In genomic region chr2:30706534-30707303, GRCh38 we compare ENCODE assay signal across 8 cellular contexts.
DNase-seq lines count a peak whose midpoint lies in the region; ATAC-seq and TF ChIP-seq lines count a peak whose summit lies in the region.

No MANE protein-coding gene starts in this region.

- peak; percentile 44 for ATAC-seq in foreskin keratinocyte
- ATAC-seq in HG03280 (IDR thresholded peaks at IDR 0.05; ENCODE audit: unreplicated experiment) = no peak

- H3K27ac ChIP-seq in foreskin keratinocyte = no peak overlapping the region
- no peak overlapping the region for H3K27ac ChIP-seq in ovary
- peak overlapping the region in 1 of 4 donors; percentile 1 for H3K27ac ChIP-seq in tibial nerve

- intact Hi-C loops in ovary (cut with DNase I) = loop anchor here (2.0 to 5.0 kb wide), 6 partner anchors 498 to 542 kb away; no protein-coding TSS in a partner anchor

- H3K4me3 ChIP-seq in GM06990 (replicated peaks; ENCODE audit: low read depth, low read length) (no peak overlapping the region), ovary (no peak overlapping the region), tibial nerve (no peak overlapping the region)

- peak; percentile 76 for TF ChIP-seq CTCF in GM06990 (IDR thresholded peaks at IDR 0.05; ENCODE audit: insufficient read depth, low read length, poor library complexity, severe bottlenecking)
- TF ChIP-seq CTCF in foreskin keratinocyte (conservative IDR thresholded peaks at IDR 0.05) = peak; percentile 88
- peak; percentile 61 to 79 (median 67) for TF ChIP-seq CTCF in ovary (IDR thresholded peaks at IDR 0.05)
- peak; percentile 61 to 79 (median 73) for TF ChIP-seq CTCF in tibial nerve (IDR thresholded peaks at IDR 0.05)

- TF ChIP-seq EP300 in ovary (IDR thresholded peaks at IDR 0.05) (no peak), tibial nerve (IDR thresholded peaks at IDR 0.05) (no peak)

- no peaks in the 10 kb centered on the region; the same call in 1 of the 2 replicates for H3K27me3 ChIP-seq in GM06990 (replicated peaks; ENCODE audit: control insufficient read depth, insufficient read depth, low read length)
- no peaks in the 10 kb centered on the region for H3K27me3 ChIP-seq in foreskin keratinocyte
- H3K27me3 ChIP-seq in ovary = no peaks in the 10 kb centered on the region
- H3K27me3 ChIP-seq in tibial nerve = no peaks in the 10 kb centered on the region

- WGBS in ovary, 3 donors = 49 to 63% (median 50%) methylated on average over 10 to 12 of the region's 12 CpGs
- WGBS in tibial nerve, 2 donors = 57 to 60% methylated on average over 10 to 11 of the region's 12 CpGs

- H3K9me3 ChIP-seq in ovary = no peaks in the 10 kb centered on the region
- peaks cover 0 to 19% (median 4%) of the 10 kb centered on the region in 4 donors for H3K9me3 ChIP-seq in tibial nerve

- DNase-seq in GM06990 (ENCODE audit: extremely low read depth, insufficient read length) (no peak), Kasumi-1 (lab: John Stamatoyannopoulos, UW) (peak; percentile 52 to 72), RPMI8226 (peak; percentile 81), foreskin keratinocyte (peak in 1 of 2 donors; percentile 28), ovary (peak; percentile 63 to 82 (median 80)), tibial nerve (ENCODE audit: low spot score in 2 of 2) (peak; percentile 40 to 69)
- DNase-seq in activated T-helper 1 cell treated with anti-CD3 and anti-CD28 coated beads, Interleukin-2, amount 50 U/mL, for 16 hours (ENCODE audit: low read depth in 1 of 2, low spot score in 1 of 2) = peak; percentile 34 to 59

- H3K4me1 ChIP-seq in foreskin keratinocyte = no peaks in the 10 kb centered on the region
- no peaks in the 10 kb centered on the region for H3K4me1 ChIP-seq in ovary (ENCODE audit: insufficient read depth)
- no peaks in the 10 kb centered on the region for H3K4me1 ChIP-seq in tibial nerve

- H3K36me3 ChIP-seq in GM06990 (ENCODE audit: control insufficient read depth, insufficient read depth, low read length) (no peaks in the 10 kb centered on the region), ovary (no peaks in the 10 kb centered on the region), tibial nerve (no peaks in the 10 kb centered on the region)

- TF ChIP-seq POLR2A in ovary (IDR thresholded peaks at IDR 0.05) (no peak), tibial nerve (IDR thresholded peaks at IDR 0.05) (no peak)
